8 cellular contexts compared by ENCODE assay signal in the genomic region with DNA sequence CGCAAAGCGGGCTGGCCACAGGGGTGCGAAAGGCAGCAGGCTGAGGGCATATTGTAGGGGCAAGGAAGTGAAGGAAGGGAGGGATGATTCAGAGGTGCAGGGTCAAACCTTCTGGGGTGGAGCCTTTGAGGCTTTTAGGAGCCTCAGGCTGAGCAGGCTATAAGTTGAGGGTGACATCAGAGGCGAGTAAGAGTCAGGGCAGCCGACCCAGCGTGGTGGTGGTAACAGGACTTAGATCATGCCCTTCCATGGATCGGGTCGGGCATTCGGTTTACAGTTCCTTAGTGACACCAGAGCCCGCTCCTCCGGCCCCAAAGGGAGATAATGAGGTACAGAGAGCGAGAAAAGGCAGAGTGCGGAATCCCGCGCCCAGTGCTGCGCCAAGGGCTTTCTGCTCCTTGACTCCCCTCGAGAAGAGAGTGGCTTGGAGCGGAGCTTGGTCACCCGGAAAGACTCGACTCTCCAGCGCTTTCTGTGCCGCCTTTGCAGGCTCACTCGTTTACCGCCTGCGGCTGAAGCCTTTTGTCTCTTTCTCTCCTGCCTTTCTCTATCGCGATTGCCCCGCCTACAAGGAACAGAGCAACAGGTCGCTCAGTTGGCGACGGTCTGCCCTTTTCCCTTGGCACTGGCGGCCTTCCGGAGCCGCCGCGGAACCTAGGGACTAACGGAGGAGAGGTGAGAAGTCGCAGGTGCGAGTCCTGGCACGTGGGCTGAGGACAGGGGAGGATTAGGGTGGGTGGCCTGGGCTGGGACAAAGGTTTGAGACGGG. TPM values are rescaled to one million over a fixed set of nuclear protein-coding genes. Genes with fewer than 3 reads are reported as not detected.
A peak's percentile ranks its signal among the peaks of the same experiment; 100 is the strongest.
DNase-seq lines count a peak whose midpoint lies in the region; TF ChIP-seq lines count a peak whose summit lies in the region.

No MANE protein-coding gene starts in this region.

- no peaks in the 10 kb centered on the region for H3K9me3 Mint-ChIP-seq in T-helper 2 cell treated with Interferon-gamma antibody and Interleukin-4, amounts not matched to agents 5 μg/mL and 100 μg/mL, for 36 hours

- peaks cover 14% of the 10 kb centered on the region for H3K36me3 Mint-ChIP-seq in T-helper 2 cell treated with Interferon-gamma antibody and Interleukin-4, amounts not matched to agents 5 μg/mL and 100 μg/mL, for 36 hours (ENCODE audit: low read depth)

- H3K27ac Mint-ChIP-seq in T-helper 2 cell treated with Interferon-gamma antibody and Interleukin-4, amounts not matched to agents 5 μg/mL and 100 μg/mL, for 36 hours, result peak overlapping the region; percentile 73

- H3K27me3 Mint-ChIP-seq in T-helper 2 cell treated with Interferon-gamma antibody and Interleukin-4, amounts not matched to agents 5 μg/mL and 100 μg/mL, for 36 hours (ENCODE audit: low read depth), result peaks cover 47% of the 10 kb centered on the region

- H3K4me1 Mint-ChIP-seq in T-helper 2 cell treated with Interferon-gamma antibody and Interleukin-4, amounts not matched to agents 5 μg/mL and 100 μg/mL, for 36 hours (ENCODE audit: low read depth), result peaks cover 16% of the 10 kb centered on the region

- peak overlapping the region; percentile 93 for H3K4me3 Mint-ChIP-seq in T-helper 2 cell treated with Interferon-gamma antibody and Interleukin-4, amounts not matched to agents 5 μg/mL and 100 μg/mL, for 36 hours

- DNase-seq in SIG-M5 treated with dmso at 0.1 percent for 504 hours (lab: John Stamatoyannopoulos, UW; ENCODE audit: unreplicated experiment) (peak; percentile 38), SIG-M5 (lab: John Stamatoyannopoulos, UW) (no peak), fibroblast of the aortic adventitia (ENCODE audit: low read depth) (no peak), retina (peak; percentile 76), HuH-7 (ENCODE audit: low spot score) (no peak), NCI-H1092 (lab: John Stamatoyannopoulos, UW) (no peak), NCI-H1048 (lab: John Stamatoyannopoulos, UW) (no peak)
- DNase-seq in T-helper 2 cell treated with Interferon-gamma antibody and Interleukin-4, amounts not matched to agents 5 μg/mL and 100 μg/mL, for 36 hours (ENCODE audit: low spot score), result peak; percentile 50

- no peak for TF ChIP-seq CTCF in fibroblast of the aortic adventitia (IDR thresholded peaks at IDR 0.05; ENCODE audit: insufficient read depth, low read length)

- H3K4me3 ChIP-seq in fibroblast of the aortic adventitia (ENCODE audit: low read depth, low read length), result peak overlapping the region; percentile 49

RNA-seq across cellular contexts. Expression of a gene that starts 0.7 kb away (rescaled TPM):
- total RNA-seq in fibroblast of the aortic adventitia (ENCODE audit: low replicate concordance), result 2.0 and 3.0 TPM in 2 replicates

RNA-seq across cellular contexts. Expression of a gene that starts 8.8 kb away (rescaled TPM):
- 27.5 and 28.9 TPM in 2 replicates for total RNA-seq in fibroblast of the aortic adventitia (ENCODE audit: low replicate concordance)

RNA-seq across cellular contexts. Expression of a gene that starts 15.6 kb away (rescaled TPM):
- not detected in 2 replicates for total RNA-seq in fibroblast of the aortic adventitia (ENCODE audit: low replicate concordance)

RNA-seq across cellular contexts. Expression of a gene that starts 15.8 kb away (rescaled TPM):
- total RNA-seq in fibroblast of the aortic adventitia (ENCODE audit: low replicate concordance), result 10.4 and 16.3 TPM in 2 replicates

RNA-seq across cellular contexts. Expression of a gene that starts 15.9 kb away (rescaled TPM):
- 25.4 and 27.7 TPM in 2 replicates for total RNA-seq in fibroblast of the aortic adventitia (ENCODE audit: low replicate concordance)

Comparison
In these comparisons a context has a peak if more than half of its experiments do, and no peak if none do; other contexts are left out.
1. DNase-seq: peak in SIG-M5 treated with dmso at 0.1 percent for 504 hours (single experiment), T-helper 2 cell treated with Interferon-gamma antibody and Interleukin-4, amounts not matched to agents 5 μg/mL and 100 μg/mL, for 36 hours (single experiment) and retina (single experiment); none in SIG-M5 (single experiment), fibroblast of the aortic adventitia (single experiment), HuH-7 (single experiment), NCI-H1092 (single experiment) and NCI-H1048 (single experiment).